ENCODE assay signal across 22 cellular contexts in the genomic region with DNA sequence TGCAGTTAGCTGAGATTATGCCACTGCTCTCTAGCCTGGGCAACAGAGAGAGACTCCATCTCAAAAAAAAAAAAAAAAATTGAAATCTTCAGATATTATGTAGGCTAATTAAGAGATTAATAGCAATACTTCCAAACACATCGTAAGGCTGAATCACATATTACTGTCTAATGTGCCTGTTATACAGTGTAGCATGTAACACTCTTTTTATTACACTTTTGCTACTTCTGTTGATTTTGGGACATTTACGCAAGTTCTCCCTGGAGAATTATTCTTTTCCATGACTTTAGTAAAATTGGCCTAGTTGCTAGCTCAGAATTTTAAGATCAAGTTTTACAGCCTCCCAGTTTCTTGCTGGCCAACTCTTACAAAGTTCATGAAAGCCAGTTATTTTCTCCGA.
"Had no signal": no experiment of that assay in that cellular context is flagged by ENCODE, and none has a peak within 500 bp of the region (broad histone marks: within the 10 kb centered on the region; RNA-seq: fewer than 3 reads in every experiment).

No MANE protein-coding gene starts in this region.

- H3K27me3 ChIP-seq: colonic mucosa, esophagus squamous epithelium, gastrocnemius medialis, heart right ventricle, left lung had no signal

- DNase-seq: colonic mucosa; cortex of kidney; effector CD8-positive, alpha-beta T cell; effector memory CD8-positive, alpha-beta T cell; endodermal cell; erythroblast; esophagus squamous epithelium; foreskin fibroblast; foreskin melanocyte; gastrocnemius medialis; glutamatergic neuron; head of caudate nucleus; heart right ventricle; hippocampal formation; left cardiac atrium; left lung; left ventricle myocardium superior; lower lobe of right lung; mesenchymal stem cell; mucosa of descending colon had no signal

- H3K4me3 ChIP-seq: colonic mucosa, esophagus squamous epithelium, gastrocnemius medialis, heart right ventricle, left lung, lower lobe of right lung, mucosa of descending colon had no signal

- H3K4me1 ChIP-seq: colonic mucosa, esophagus squamous epithelium, gastrocnemius medialis, heart right ventricle, left lung, lower lobe of right lung had no signal

- H3K9me3 ChIP-seq: colonic mucosa, gastrocnemius medialis, lower lobe of right lung had no signal

- H3K27ac ChIP-seq: colonic mucosa, epithelial cell of prostate, esophagus squamous epithelium, gastrocnemius medialis, heart right ventricle, left lung, lower lobe of right lung had no signal

- H3K36me3 ChIP-seq: colonic mucosa, esophagus squamous epithelium, gastrocnemius medialis, heart right ventricle, left lung, lower lobe of right lung had no signal

- ATAC-seq: effector memory CD8-positive, alpha-beta T cell; esophagus mucosa; gastrocnemius medialis; heart right ventricle; left lung; left ventricle myocardium superior; lower lobe of right lung; mucosa of descending colon had no signal
